22 cellular contexts compared by ENCODE assay signal in genomic region chr4:122603156-122603574, GRCh38. TPM values are rescaled to one million over a fixed set of nuclear protein-coding genes. Genes with fewer than 3 reads are reported as not detected.
DNase-seq lines count a peak whose midpoint lies in the region; ATAC-seq and TF ChIP-seq lines count a peak whose summit lies in the region.
"Had no signal": no experiment of that assay in that cellular context is flagged by ENCODE, and none has a peak within 500 bp of the region (broad histone marks: within the 10 kb centered on the region; RNA-seq: fewer than 3 reads in every experiment).

No MANE protein-coding gene starts in this region.

- H3K4me3 ChIP-seq in epithelial cell of esophagus (ENCODE audit: low read length) (no peak overlapping the region), osteoblast (ENCODE audit: insufficient read depth, low read length) (no peak overlapping the region)
- H3K4me3 ChIP-seq: HAP-1, transverse colon had no signal

- in situ Hi-C loops in GM13977 (cut with MboI; ENCODE audit: low pct_unique_long_range_greater_than_20kb, low sequenced_read_pairs, unreplicated experiment) = loop anchor here (25.0 kb wide), 1 partner anchor 309 kb away; the partner anchor contains the start of gene NUDT6

- peak overlapping the region; percentile 67 for H3K27ac Mint-ChIP-seq in activated T-cell treated with anti-CD3 and anti-CD28 coated beads, Interleukin-2, amount 50 U/mL, for 24 hours
- H3K27ac Mint-ChIP-seq in stimulated activated memory B cell treated with anti-CD40 and anti-IgM and Interleukin-4, amounts not matched to agents 10 μg/mL and 1 μg/mL and 100 μg/mL, for 72 hours = no peak overlapping the region
- H3K27ac Mint-ChIP-seq: activated naive CD8-positive, alpha-beta T cell treated with anti-CD3 and anti-CD28 coated beads, Interleukin-2, amount 10 ng/mL, durations not matched to agents 7 days and 5 days; CD8-positive, alpha-beta T cell; natural killer cell had no signal

- no peaks in the 10 kb centered on the region for H3K36me3 Mint-ChIP-seq in activated T-cell treated with anti-CD3 and anti-CD28 coated beads, Interleukin-2, amount 50 U/mL, for 24 hours (ENCODE audit: low read depth)
- no peaks in the 10 kb centered on the region for H3K36me3 Mint-ChIP-seq in stimulated activated memory B cell treated with anti-CD40 and anti-IgM and Interleukin-4, amounts not matched to agents 10 μg/mL and 1 μg/mL and 100 μg/mL, for 72 hours
- H3K36me3 Mint-ChIP-seq: activated naive CD8-positive, alpha-beta T cell treated with anti-CD3 and anti-CD28 coated beads, Interleukin-2, amount 10 ng/mL, durations not matched to agents 7 days and 5 days; CD8-positive, alpha-beta T cell; natural killer cell had no signal

- H3K27me3 Mint-ChIP-seq in activated T-cell treated with anti-CD3 and anti-CD28 coated beads, Interleukin-2, amount 50 U/mL, for 24 hours = peaks cover 17% of the 10 kb centered on the region
- H3K27me3 Mint-ChIP-seq in stimulated activated memory B cell treated with anti-CD40 and anti-IgM and Interleukin-4, amounts not matched to agents 10 μg/mL and 1 μg/mL and 100 μg/mL, for 72 hours = peaks cover 26% of the 10 kb centered on the region

- H3K36me3 ChIP-seq in osteoblast (ENCODE audit: insufficient read depth, low read length) = no peaks in the 10 kb centered on the region
- H3K36me3 ChIP-seq: HAP-1, transverse colon had no signal

- no peaks in the 10 kb centered on the region for H3K9me3 Mint-ChIP-seq in activated T-cell treated with anti-CD3 and anti-CD28 coated beads, Interleukin-2, amount 50 U/mL, for 24 hours
- H3K9me3 Mint-ChIP-seq in stimulated activated memory B cell treated with anti-CD40 and anti-IgM and Interleukin-4, amounts not matched to agents 10 μg/mL and 1 μg/mL and 100 μg/mL, for 72 hours = no peaks in the 10 kb centered on the region
- H3K9me3 Mint-ChIP-seq: activated naive CD8-positive, alpha-beta T cell treated with anti-CD3 and anti-CD28 coated beads, Interleukin-2, amount 10 ng/mL, durations not matched to agents 7 days and 5 days; CD8-positive, alpha-beta T cell had no signal

- H3K4me3 Mint-ChIP-seq in activated T-cell treated with anti-CD3 and anti-CD28 coated beads, Interleukin-2, amount 50 U/mL, for 24 hours = no peak overlapping the region
- no peak overlapping the region for H3K4me3 Mint-ChIP-seq in stimulated activated memory B cell treated with anti-CD40 and anti-IgM and Interleukin-4, amounts not matched to agents 10 μg/mL and 1 μg/mL and 100 μg/mL, for 72 hours
- H3K4me3 Mint-ChIP-seq: activated naive CD8-positive, alpha-beta T cell treated with anti-CD3 and anti-CD28 coated beads, Interleukin-2, amount 10 ng/mL, durations not matched to agents 7 days and 5 days; CD8-positive, alpha-beta T cell; natural killer cell had no signal

- no peaks in the 10 kb centered on the region for H3K79me2 ChIP-seq in osteoblast (ENCODE audit: insufficient read depth, low read length)

- no peak for DNase-seq in activated T-cell treated with anti-CD3 and anti-CD28 coated beads, Interleukin-2, amount 50 U/mL, for 24 hours
- no peak for DNase-seq in activated T-cell treated with anti-CD3 and anti-CD28 coated beads, Interleukin-2, amount 50 U/mL, for 48 hours
- peak; percentile 46 for DNase-seq in OCI-M1 (lab: John Stamatoyannopoulos, UW)
- DNase-seq in epithelial cell of esophagus (ENCODE audit: low read depth) = peak; percentile 38
- DNase-seq in osteoblast (ENCODE audit: insufficient read length, low spot score, missing footprints) = no peak
- DNase-seq in GM13977 (ENCODE audit: low spot score) = no peak
- DNase-seq: activated CD4-positive, alpha-beta T cell treated with anti-CD3 and anti-CD28 coated beads for 48 hours; activated naive CD8-positive, alpha-beta T cell treated with anti-CD3 and anti-CD28 coated beads, Interleukin-2, amount 10 ng/mL, durations not matched to agents 7 days and 5 days; CD8-positive, alpha-beta T cell; left ventricle myocardium superior; natural killer cell; NCI-H1417 treated with DMSO at 0.1 percent for 48 hours; NCI-H446 treated with DMSO at 0.1 percent for 48 hours; stimulated activated CD4-positive, alpha-beta T cell treated with anti-CD3 and anti-CD28 coated beads, Interleukin-2, amount 100 ng/mL, for 24 hours; transverse colon had no signal

- no peak for ATAC-seq in stimulated activated memory B cell treated with anti-CD40 and anti-IgM and Interleukin-4, amounts not matched to agents 10 μg/mL and 1 μg/mL and 100 μg/mL, for 72 hours
- no peak for ATAC-seq in HG02981 (IDR thresholded peaks at IDR 0.05; ENCODE audit: unreplicated experiment)
- ATAC-seq: CD8-positive, alpha-beta T cell; natural killer cell had no signal

- H3K27me3 ChIP-seq in osteoblast (ENCODE audit: insufficient read depth, low read length) = peaks cover 25% of the 10 kb centered on the region

- H2AFZ ChIP-seq in osteoblast (ENCODE audit: low read length) = no peak overlapping the region

- peaks cover 2% of the 10 kb centered on the region for H3K4me1 ChIP-seq in osteoblast (ENCODE audit: insufficient read depth, low read length)
- H3K4me1 ChIP-seq: HAP-1, transverse colon had no signal

- no peaks in the 10 kb centered on the region for H4K20me1 ChIP-seq in osteoblast (ENCODE audit: insufficient read depth, low read length)

- H3K4me2 ChIP-seq in osteoblast (ENCODE audit: insufficient read depth, low read length) = peak overlapping the region; percentile 35

- H3K27ac ChIP-seq in osteoblast (ENCODE audit: low read depth, low read length) = no peak overlapping the region
- H3K27ac ChIP-seq: transverse colon had no signal

- no peak for TF ChIP-seq CTCF in epithelial cell of esophagus (IDR thresholded peaks at IDR 0.05; ENCODE audit: insufficient read depth, low read depth, low read length, missing control alignments)
- no peak for TF ChIP-seq CTCF in osteoblast (IDR thresholded peaks at IDR 0.05; ENCODE audit: extremely low read depth, low read depth, low read length)
- TF ChIP-seq CTCF in GM13977 (IDR thresholded peaks at IDR 0.05; ENCODE audit: extremely low read depth, insufficient read depth, missing control alignments) = no peak

- peaks cover 29% of the 10 kb centered on the region for H3K4me1 Mint-ChIP-seq in activated T-cell treated with anti-CD3 and anti-CD28 coated beads, Interleukin-2, amount 50 U/mL, for 24 hours (ENCODE audit: low read depth)
- no peaks in the 10 kb centered on the region for H3K4me1 Mint-ChIP-seq in stimulated activated memory B cell treated with anti-CD40 and anti-IgM and Interleukin-4, amounts not matched to agents 10 μg/mL and 1 μg/mL and 100 μg/mL, for 72 hours
- H3K4me1 Mint-ChIP-seq: natural killer cell had no signal

- no peaks in the 10 kb centered on the region for H3K9me3 ChIP-seq in osteoblast (ENCODE audit: low read depth, low read length)
- H3K9me3 ChIP-seq: HAP-1, transverse colon had no signal

RNA-seq across cellular contexts. Expression of gene IL21, which starts 17.7 kb away (rescaled TPM):
- not detected in 2 replicates for total RNA-seq in osteoblast
- total RNA-seq: A673; activated naive CD8-positive, alpha-beta T cell treated with anti-CD3 and anti-CD28 coated beads, Interleukin-2, amount 10 ng/mL, durations not matched to agents 7 days and 5 days; astrocyte; CD8-positive, alpha-beta T cell; HT-29; left ventricle myocardium superior; natural killer cell; omental fat pad had no signal

Comparison
In these comparisons a context has a peak if more than half of its experiments do, and no peak if none do; other contexts are left out.
1. DNase-seq: peak in OCI-M1 (single experiment) and epithelial cell of esophagus (single experiment); none in activated T-cell treated with anti-CD3 and anti-CD28 coated beads, Interleukin-2, amount 50 U/mL, for 24 hours (single experiment), activated T-cell treated with anti-CD3 and anti-CD28 coated beads, Interleukin-2, amount 50 U/mL, for 48 hours (0 of 2), osteoblast (single experiment) and GM13977 (single experiment).